17 cellular contexts compared by ENCODE assay signal in the genomic region with DNA sequence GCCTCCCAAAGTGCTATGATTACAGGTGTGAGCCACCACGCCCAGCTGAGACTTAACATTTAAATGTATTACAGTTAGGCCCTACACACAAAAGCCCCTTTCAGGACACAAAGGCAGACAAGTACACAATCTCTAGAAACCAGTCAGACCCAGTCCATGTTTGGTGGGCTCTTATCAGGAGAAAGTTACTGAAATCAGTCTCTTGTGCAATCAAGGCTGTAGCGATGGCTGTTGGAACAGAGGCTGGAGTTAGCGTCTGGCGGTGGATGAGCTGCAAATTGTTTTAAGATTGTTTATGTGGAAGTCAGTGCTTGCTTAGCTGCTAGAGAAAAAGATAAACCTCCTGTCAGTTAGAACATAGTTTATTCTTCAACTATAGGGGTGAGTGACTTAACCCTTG.
DNase-seq lines count a peak whose midpoint lies in the region; ATAC-seq and TF ChIP-seq lines count a peak whose summit lies in the region.
"Had no signal": no experiment of that assay in that cellular context is flagged by ENCODE, and none has a peak within 500 bp of the region (broad histone marks: within the 10 kb centered on the region; RNA-seq: fewer than 3 reads in every experiment).

No MANE protein-coding gene starts in this region.

- peaks cover 25% of the 10 kb centered on the region for H3K36me3 Mint-ChIP-seq in WTC11
- H3K36me3 Mint-ChIP-seq in endothelial cell (ENCODE audit: low read depth, unreplicated experiment): peaks cover 8% of the 10 kb centered on the region
- H3K36me3 Mint-ChIP-seq: CD8-positive, alpha-beta memory T cell; IgD-negative memory B cell had no signal

- no peak overlapping the region for H3K14ac ChIP-seq in mesenchymal stem cell (ENCODE audit: low read length in 2 of 2)

- H3K18ac ChIP-seq in mesenchymal stem cell (ENCODE audit: low read depth in 1 of 2, low read length in 2 of 2): no peak overlapping the region

- no peak overlapping the region for H4K91ac ChIP-seq in mesenchymal stem cell (ENCODE audit: low read length)

- TF ChIP-seq EP300 in SK-N-SH (IDR thresholded peaks at IDR 0.05; ENCODE audit: borderline replicate concordance in 1 of 2, low read depth in 1 of 2, low read length in 1 of 2): no peak

- H3K27me3 ChIP-seq in SK-N-SH (ENCODE audit: insufficient read depth) (no peaks in the 10 kb centered on the region), mesenchymal stem cell (ENCODE audit: control insufficient read depth in 1 of 2, insufficient read depth in 1 of 2, low read length in 2 of 2) (no peaks in the 10 kb centered on the region), smooth muscle cell (ENCODE audit: low read depth) (no peaks in the 10 kb centered on the region), BE2C (no peaks in the 10 kb centered on the region)
- H3K27me3 ChIP-seq: BLaER1 had no signal

- H3K4me3 ChIP-seq in SK-N-SH (ENCODE audit: low read depth in 2 of 2, low read length in 1 of 2) (no peak overlapping the region), mesenchymal stem cell (ENCODE audit: insufficient read depth in 1 of 2, low read depth in 1 of 2, low read length in 2 of 2) (no peak overlapping the region), smooth muscle cell (no peak overlapping the region), BE2C (ENCODE audit: low read depth, low read length) (no peak overlapping the region)
- H3K4me3 ChIP-seq: BLaER1 had no signal

- no peak overlapping the region for H3K9ac ChIP-seq in SK-N-SH
- no peak overlapping the region for H3K9ac ChIP-seq in mesenchymal stem cell (ENCODE audit: low read length)
- no peak overlapping the region for H3K9ac ChIP-seq in smooth muscle cell (ENCODE audit: low read depth)
- H3K9ac ChIP-seq: BLaER1 had no signal

- H3K36me3 ChIP-seq in SK-N-SH (replicated peaks in 1 of 2; ENCODE audit: control insufficient read depth in 1 of 2, insufficient read depth in 2 of 2, low read length in 1 of 2): no peaks in the 10 kb centered on the region
- no peaks in the 10 kb centered on the region for H3K36me3 ChIP-seq in mesenchymal stem cell (ENCODE audit: control insufficient read depth in 1 of 2, insufficient read depth in 2 of 2, low read depth in 1 of 2, low read length in 2 of 2)
- H3K36me3 ChIP-seq in smooth muscle cell (ENCODE audit: low read depth): no peaks in the 10 kb centered on the region
- H3K36me3 ChIP-seq in BE2C: no peaks in the 10 kb centered on the region
- H3K36me3 ChIP-seq: BLaER1 had no signal

- no peaks in the 10 kb centered on the region for H3K79me1 ChIP-seq in mesenchymal stem cell (replicated peaks; ENCODE audit: low read length, poor library complexity, severe bottlenecking)

- H4K8ac ChIP-seq in mesenchymal stem cell (ENCODE audit: low read length): no peak overlapping the region

- H3K4me1 ChIP-seq in SK-N-SH (ENCODE audit: control insufficient read depth in 1 of 2, insufficient read depth in 2 of 2, low read depth in 1 of 2, low read length in 1 of 2) (peaks cover 3 to 10% of the 10 kb centered on the region in 2 experiments; a peak in 2 of 4 replicates), mesenchymal stem cell (ENCODE audit: control insufficient read depth, insufficient read depth, low read depth, low read length) (no peaks in the 10 kb centered on the region), smooth muscle cell (ENCODE audit: low read depth) (no peaks in the 10 kb centered on the region), BE2C (no peaks in the 10 kb centered on the region)
- H3K4me1 ChIP-seq: Caco-2 had no signal

- H3K27me3 Mint-ChIP-seq in WTC11 (ENCODE audit: low read depth) (no peaks in the 10 kb centered on the region), endothelial cell (ENCODE audit: unreplicated experiment) (peaks cover 3% of the 10 kb centered on the region)
- H3K27me3 Mint-ChIP-seq: IgD-negative memory B cell had no signal

- TF ChIP-seq CTCF in SK-N-SH (IDR thresholded peaks at IDR 0.05) (no peak), WTC11 (IDR thresholded peaks at IDR 0.05) (no peak), smooth muscle cell (IDR thresholded peaks at IDR 0.05; ENCODE audit: borderline replicate concordance, insufficient read depth, poor library complexity, severe bottlenecking) (no peak), BE2C (IDR thresholded peaks at IDR 0.05; ENCODE audit: low read depth, low read length) (no peak), endothelial cell (IDR thresholded peaks at IDR 0.05; ENCODE audit: unreplicated experiment) (no peak)

- 48% methylated on average over 4 of the region's 4 CpGs for WGBS in SK-N-SH (ENCODE audit: low lambda C conversion rate)
- WGBS in mesenchymal stem cell: 39% methylated on average over 3 of the region's 4 CpGs
- WGBS in smooth muscle cell (ENCODE audit: low lambda C conversion rate): 50% methylated on average over 4 of the region's 4 CpGs

- H3K27ac ChIP-seq in SK-N-SH (ENCODE audit: low read depth in 2 of 2, low read length in 1 of 2) (no peak overlapping the region), mesenchymal stem cell (ENCODE audit: low read length, poor library complexity, severe bottlenecking) (no peak overlapping the region), smooth muscle cell (ENCODE audit: low read depth) (peak overlapping the region; percentile 19)
- H3K27ac ChIP-seq: 22Rv1, BLaER1 had no signal

- peaks cover 19% of the 10 kb centered on the region for H3F3A ChIP-seq in SK-N-SH (replicated peaks; ENCODE audit: insufficient read depth)
- no peaks in the 10 kb centered on the region for H3F3A ChIP-seq in smooth muscle cell (ENCODE audit: low read depth)

- peaks cover 20% of the 10 kb centered on the region for H3K79me2 ChIP-seq in SK-N-SH (ENCODE audit: insufficient read depth)
- peaks cover 36% of the 10 kb centered on the region for H3K79me2 ChIP-seq in smooth muscle cell (ENCODE audit: low read depth)

- POLR2A ChIA-PET in SK-N-SH (lab: Yijun Ruan, JAX) (no interaction called here), WTC11 (lab: Charles Lee) (no interaction called here)

- DNase-seq in SK-N-SH (no peak), WTC11 (ENCODE audit: low spot score) (no peak), mesenchymal stem cell (peak; percentile 30), smooth muscle cell (lab: John Stamatoyannopoulos, UW; ENCODE audit: unreplicated experiment) (no peak), BE2C (no peak), endothelial cell (ENCODE audit: low spot score) (no peak), NCI-H226 (no peak)
- DNase-seq: Caco-2; CD8-positive, alpha-beta memory T cell; DND-41; GDM1; GOT3; HCEC 1CT had no signal

- no peak overlapping the region for H2BK12ac ChIP-seq in mesenchymal stem cell (ENCODE audit: low read length in 2 of 2)

- no peak overlapping the region for H3K4me3 Mint-ChIP-seq in WTC11
- no peak overlapping the region for H3K4me3 Mint-ChIP-seq in endothelial cell (ENCODE audit: unreplicated experiment)
- H3K4me3 Mint-ChIP-seq: CD8-positive, alpha-beta memory T cell; IgD-negative memory B cell had no signal

- H3K27ac Mint-ChIP-seq in WTC11 (peak overlapping the region; percentile 84; the same call in 1 of the 2 replicates), endothelial cell (ENCODE audit: unreplicated experiment) (no peak overlapping the region)
- H3K27ac Mint-ChIP-seq: CD8-positive, alpha-beta memory T cell; IgD-negative memory B cell had no signal

- H2BK5ac ChIP-seq in mesenchymal stem cell (ENCODE audit: low read depth, low read length, poor library complexity, severe bottlenecking): no peak overlapping the region

- H3K9me3 ChIP-seq in SK-N-SH (no peaks in the 10 kb centered on the region), mesenchymal stem cell (ENCODE audit: control insufficient read depth, low read length) (peaks cover 11% of the 10 kb centered on the region), smooth muscle cell (replicated peaks; ENCODE audit: low read depth) (no peaks in the 10 kb centered on the region), BE2C (no peaks in the 10 kb centered on the region)
- H3K9me3 ChIP-seq: BLaER1, Caco-2 had no signal

- no peak overlapping the region for H3K23ac ChIP-seq in mesenchymal stem cell (ENCODE audit: low read length in 2 of 2)

- no peak overlapping the region for H2AFZ ChIP-seq in SK-N-SH (ENCODE audit: low read depth)
- no peak overlapping the region for H2AFZ ChIP-seq in mesenchymal stem cell (ENCODE audit: low read depth, low read length)
- H2AFZ ChIP-seq in smooth muscle cell (ENCODE audit: low read depth): no peak overlapping the region

- peaks cover 25% of the 10 kb centered on the region for H3K4me1 Mint-ChIP-seq in WTC11
- H3K4me1 Mint-ChIP-seq in endothelial cell (ENCODE audit: unreplicated experiment): peaks cover 13% of the 10 kb centered on the region
- H3K4me1 Mint-ChIP-seq: CD8-positive, alpha-beta memory T cell had no signal

- no peak overlapping the region for H2BK120ac ChIP-seq in mesenchymal stem cell (ENCODE audit: low read depth, low read length)

- H2AK5ac ChIP-seq in mesenchymal stem cell (ENCODE audit: low read length, severe bottlenecking): no peak overlapping the region

- H3K9me2 ChIP-seq in SK-N-SH: no peaks in the 10 kb centered on the region

- ATAC-seq in SK-N-SH treated with all-trans-retinoic acid at 6 μM for 48 hours (no peak), WTC11 (no peak)

- CTCF ChIA-PET in SK-N-SH (lab: Yijun Ruan, JAX) (no interaction called here), WTC11 (lab: Charles Lee) (no interaction called here)

- TF ChIP-seq RAD21 in SK-N-SH (IDR thresholded peaks at IDR 0.05; ENCODE audit: low read length): no peak

- peaks cover 38% of the 10 kb centered on the region for H3K9me3 Mint-ChIP-seq in WTC11
- H3K9me3 Mint-ChIP-seq in endothelial cell (ENCODE audit: unreplicated experiment): no peaks in the 10 kb centered on the region

- H4K20me1 ChIP-seq in SK-N-SH (ENCODE audit: insufficient read depth) (no peaks in the 10 kb centered on the region), smooth muscle cell (ENCODE audit: low read depth) (peaks cover 10% of the 10 kb centered on the region)
- H4K20me1 ChIP-seq: BLaER1 had no signal

- H3K4me2 ChIP-seq in SK-N-SH (peak overlapping the region; percentile 29), mesenchymal stem cell (ENCODE audit: low read length, poor library complexity, severe bottlenecking) (no peak overlapping the region), smooth muscle cell (peak overlapping the region; percentile 31)
- H3K4me2 ChIP-seq: BLaER1 had no signal

- no peak overlapping the region for H2BK15ac ChIP-seq in mesenchymal stem cell (ENCODE audit: low read depth, poor library complexity, severe bottlenecking)

- no peak overlapping the region for H3K4ac ChIP-seq in mesenchymal stem cell (ENCODE audit: low read depth in 1 of 2, low read length in 2 of 2)

TF ChIP-seq in SK-N-SH, 30 proteins besides CTCF, POLR2A, EP300 and RAD21 (continues in another document):
- TF ChIP-seq FOSL2 (IDR thresholded peaks at IDR 0.05; ENCODE audit: borderline replicate concordance, low read depth): no peak

TF ChIP-seq in SK-N-SH treated with all-trans-retinoic acid at 6 μM for 48 hours, 23 proteins besides CTCF, POLR2A, EP300 and RAD21 (continues in another document):
- no peak for TF ChIP-seq ISL1 (CRISPR knock-in tag; IDR thresholded peaks at IDR 0.05)

TF ChIP-seq in WTC11, 78 proteins besides CTCF, POLR2A, EP300 and RAD21 (continues in another document):
- TF ChIP-seq ZNF138 (CRISPR knock-in tag; conservative IDR thresholded peaks at IDR 0.05): no peak
- TF ChIP-seq ESRRA (CRISPR knock-in tag; IDR thresholded peaks at IDR 0.05; ENCODE audit: borderline replicate concordance): no peak
- TF ChIP-seq NR2C2 (CRISPR knock-in tag; IDR thresholded peaks at IDR 0.05): no peak
